ENCODE assay signal across 12 cellular contexts in the genomic region with DNA sequence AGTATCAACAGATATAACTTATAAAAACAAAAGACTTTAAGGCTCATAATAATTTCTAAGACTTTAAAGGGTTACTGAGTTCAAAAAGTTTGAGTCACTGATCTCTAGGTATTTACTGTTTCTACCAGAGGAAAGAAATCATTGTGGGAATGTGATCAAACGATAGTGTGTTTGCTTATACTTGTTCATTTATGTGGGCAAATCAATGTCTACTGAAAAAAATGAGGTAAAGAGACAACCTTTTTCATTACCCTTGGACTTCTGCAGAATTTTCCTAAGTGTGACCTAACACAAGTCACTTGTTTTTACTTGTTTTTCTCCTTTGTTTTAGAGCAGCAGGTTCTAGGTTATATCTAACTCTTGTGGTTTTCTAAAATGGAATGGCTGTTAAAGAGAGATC.
A peak's percentile ranks its signal among the peaks of the same experiment; 100 is the strongest.
DNase-seq lines count a peak whose midpoint lies in the region; ATAC-seq and TF ChIP-seq lines count a peak whose summit lies in the region.
"Had no signal": no experiment of that assay in that cellular context is flagged by ENCODE, and none has a peak within 500 bp of the region (broad histone marks: within the 10 kb centered on the region; RNA-seq: fewer than 3 reads in every experiment).

No MANE protein-coding gene starts in this region.

- POLR2A ChIA-PET in PC-3 (lab: Charles Lee; ENCODE audit: unreplicated experiment): no interaction called here

- no peaks in the 10 kb centered on the region for H3K27me3 ChIP-seq in PC-3 (ENCODE audit: low read length)

- H2AFZ ChIP-seq in PC-3 (ENCODE audit: low read length): peak overlapping the region; percentile 37; the same call in 1 of the 2 replicates

- no peaks in the 10 kb centered on the region for H4K20me1 ChIP-seq in PC-3 (ENCODE audit: low read length)

- BruUV-seq in PC-3 (replicated peaks; lab: Mats Ljungman, UMichigan): no TSS peak

- no peaks in the 10 kb centered on the region for H3K79me2 ChIP-seq in PC-3 (ENCODE audit: low read length)

- no peaks in the 10 kb centered on the region for H3K9me3 ChIP-seq in PC-3 (ENCODE audit: low read length)

- no peak overlapping the region for H3K9ac ChIP-seq in PC-3 (ENCODE audit: low read length)

- peak overlapping the region; percentile 41 for H3K4me2 ChIP-seq in PC-3 (ENCODE audit: low read length)

- no peaks in the 10 kb centered on the region for H3F3A ChIP-seq in PC-3 (ENCODE audit: low read length, unreplicated experiment)

- no peak for TF ChIP-seq CTCF in PC-3 (conservative IDR thresholded peaks at IDR 0.05; ENCODE audit: low read depth, low read length)
- TF ChIP-seq CTCF in epithelial cell of esophagus (IDR thresholded peaks at IDR 0.05; ENCODE audit: insufficient read depth, low read depth, low read length, missing control alignments): no peak

- intact Hi-C loops in PC-3 (cut with micrococcal nuclease): no loop called here

- CTCF ChIA-PET in PC-3 (lab: Charles Lee): no interaction called here

- H3K27ac ChIP-seq in PC-3 (ENCODE audit: low read length): peak overlapping the region; percentile 6; the same call in 1 of the 2 replicates
- H3K27ac ChIP-seq: cardiac muscle cell had no signal

- peaks cover 33% of the 10 kb centered on the region for H3K4me1 ChIP-seq in PC-3 (ENCODE audit: insufficient read depth, low read length)

- H3K4me3 ChIP-seq in PC-3 (ENCODE audit: low read length) (peak overlapping the region; percentile 11; the same call in 1 of the 2 replicates), epithelial cell of esophagus (ENCODE audit: low read length) (no peak overlapping the region)
- H3K4me3 ChIP-seq: cardiac muscle cell had no signal

- DNase-seq in EL (peak; percentile 37), PC-3 (peak; percentile 23), epithelial cell of esophagus (ENCODE audit: low read depth) (peak; percentile 42), renal cortical epithelial cell (ENCODE audit: low read depth) (peak; percentile 82), amygdala (lab: John Stamatoyannopoulos, UW) (no peak), ecto neural progenitor cell (ENCODE audit: low spot score) (no peak), SW 1271 (lab: John Stamatoyannopoulos, UW) (no peak), NCI-H345 treated with DMSO at 0.1 percent for 48 hours (lab: John Stamatoyannopoulos, UW; ENCODE audit: unreplicated experiment) (no peak)
- DNase-seq: GDM1; NCI-H446; stimulated activated naive B cell treated with anti-CD40 and anti-IgM and Interleukin-4, amounts not matched to agents 10 μg/mL and 1 μg/mL and 100 μg/mL, for 72 hours had no signal

- no peaks in the 10 kb centered on the region for H3K9me2 ChIP-seq in PC-3 (replicated peaks; ENCODE audit: low read length)

- no peaks in the 10 kb centered on the region for H3K36me3 ChIP-seq in PC-3 (ENCODE audit: low read depth, low read length)
- H3K36me3 ChIP-seq: cardiac muscle cell had no signal

- ATAC-seq in PC-3: no peak
- ATAC-seq: stimulated activated naive B cell treated with anti-CD40 and anti-IgM and Interleukin-4, amounts not matched to agents 10 μg/mL and 1 μg/mL and 100 μg/mL, for 72 hours had no signal

Comparison
In these comparisons a context has a peak if more than half of its experiments do, and no peak if none do; other contexts are left out.
1. DNase-seq: peak in EL (single experiment), PC-3 (single experiment), epithelial cell of esophagus (single experiment) and renal cortical epithelial cell (single experiment); none in amygdala (0 of 56), ecto neural progenitor cell (single experiment), SW 1271 (0 of 2) and NCI-H345 treated with DMSO at 0.1 percent for 48 hours (single experiment).